Comparison of ENCODE assay signal across 24 cellular contexts in the genomic region with DNA sequence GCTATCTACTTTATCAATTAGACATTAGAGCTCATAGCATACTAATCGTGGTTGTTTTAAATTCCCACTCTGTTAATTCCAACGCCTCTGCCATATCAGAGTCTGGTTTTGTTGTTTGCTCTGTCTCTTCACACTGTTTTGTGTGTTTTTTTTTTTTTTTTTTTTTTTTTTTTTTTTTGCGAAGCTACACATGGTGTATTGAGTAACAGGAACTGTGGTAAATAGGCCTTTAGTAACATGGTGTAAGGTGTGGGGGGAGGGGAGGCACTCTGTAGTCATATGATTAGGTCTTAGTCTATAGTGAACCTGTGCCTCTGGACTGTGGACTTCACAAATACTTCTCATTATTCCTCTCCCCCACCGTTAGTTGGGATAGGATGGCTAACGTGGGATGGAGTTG.
DNase-seq lines count a peak whose midpoint lies in the region; TF ChIP-seq lines count a peak whose summit lies in the region.
"Had no signal": no experiment of that assay in that cellular context is flagged by ENCODE, and none has a peak within 500 bp of the region (broad histone marks: within the 10 kb centered on the region; RNA-seq: fewer than 3 reads in every experiment).

No MANE protein-coding gene starts in this region.

- H2AFZ ChIP-seq in hepatocyte: no peak overlapping the region

- no peak overlapping the region for H3K27ac ChIP-seq in HL-60 (replicated peaks)
- no peak overlapping the region for H3K27ac ChIP-seq in hepatocyte
- H3K27ac ChIP-seq: C4-2B, RWPE1 had no signal

- H3K9me3 ChIP-seq in hepatocyte (ENCODE audit: low read depth): peaks cover 4% of the 10 kb centered on the region
- H3K9me3 ChIP-seq: Caco-2 had no signal

- H3K79me2 ChIP-seq in hepatocyte: no peaks in the 10 kb centered on the region

- no peaks in the 10 kb centered on the region for H3K36me3 ChIP-seq in hepatocyte (replicated peaks; ENCODE audit: insufficient read depth, low read depth)

- TF ChIP-seq CTCF in HL-60 (IDR thresholded peaks at IDR 0.05; ENCODE audit: insufficient read depth, low read length): no peak
- TF ChIP-seq CTCF in hepatocyte (IDR thresholded peaks at IDR 0.05; ENCODE audit: poor library complexity): no peak

- peaks cover 8% of the 10 kb centered on the region for H3K27me3 ChIP-seq in HL-60 (ENCODE audit: insufficient read depth, poor library complexity, severe bottlenecking)
- H3K27me3 ChIP-seq in hepatocyte: no peaks in the 10 kb centered on the region

- 88% methylated on average over 5 of the region's 5 CpGs for WGBS in hepatocyte (ENCODE audit: low lambda C conversion rate, missing lambda C conversion rate)

- no peak overlapping the region for H3K4me2 ChIP-seq in hepatocyte

- H3K4me3 ChIP-seq in HL-60 (replicated peaks; ENCODE audit: insufficient read depth, low read length) (no peak overlapping the region), hepatocyte (no peak overlapping the region)

- H4K20me1 ChIP-seq in hepatocyte (ENCODE audit: insufficient read depth, poor library complexity, severe bottlenecking): no peaks in the 10 kb centered on the region

- H3K4me1 ChIP-seq in hepatocyte (ENCODE audit: insufficient read depth): no peaks in the 10 kb centered on the region
- H3K4me1 ChIP-seq: Caco-2 had no signal

- no peaks in the 10 kb centered on the region for H3K9me2 ChIP-seq in hepatocyte (replicated peaks; ENCODE audit: insufficient read depth)

- DNase-seq in HL-60 (ENCODE audit: low read depth in 1 of 2, low spot score in 1 of 2): peak; percentile 5 to 31
- DNase-seq in M059J (ENCODE audit: low read depth): peak; percentile 40
- DNase-seq in SKM-1 treated with dmso at 0.1 percent for 144 hours (lab: John Stamatoyannopoulos, UW; ENCODE audit: unreplicated experiment): peak; percentile 31
- DNase-seq in hepatocyte (ENCODE audit: low spot score): peak; percentile 30
- DNase-seq in activated T-cell treated with anti-CD3 and anti-CD28 coated beads for 4 hours: no peak
- DNase-seq in NCI-H748 treated with DMSO at 0.1 percent for 48 hours (lab: John Stamatoyannopoulos, UW): no peak
- no peak for DNase-seq in EL
- DNase-seq: Caco-2; CD8-positive, alpha-beta T cell; DMS79 treated with DMSO at 0.1 percent for 48 hours; HCEC 1CT; Karpas-422; NCI-H1092; NCI-H1417 treated with DMSO at 0.1 percent for 48 hours; NCI-H1694 treated with DMSO at 0.1 percent for 48 hours; NCI-H2081; NCI-H345; NCI-H510A treated with DMSO at 0.1 percent for 48 hours; NCI-H774; NK-92 treated with Interleukin-12 subunit alpha and Interleukin-12 subunit beta, amount 100 ng/mL, for 24 hours; SHP77; SW 1271 had no signal

Comparison
In these comparisons a context has a peak if more than half of its experiments do, and no peak if none do; other contexts are left out.
1. DNase-seq: peak in HL-60 (2 of 2), M059J (single experiment), SKM-1 treated with dmso at 0.1 percent for 144 hours (single experiment) and hepatocyte (single experiment); none in activated T-cell treated with anti-CD3 and anti-CD28 coated beads for 4 hours (single experiment), NCI-H748 treated with DMSO at 0.1 percent for 48 hours (single experiment) and EL (single experiment).